ENCODE assay signal across 19 cellular contexts in the genomic region with DNA sequence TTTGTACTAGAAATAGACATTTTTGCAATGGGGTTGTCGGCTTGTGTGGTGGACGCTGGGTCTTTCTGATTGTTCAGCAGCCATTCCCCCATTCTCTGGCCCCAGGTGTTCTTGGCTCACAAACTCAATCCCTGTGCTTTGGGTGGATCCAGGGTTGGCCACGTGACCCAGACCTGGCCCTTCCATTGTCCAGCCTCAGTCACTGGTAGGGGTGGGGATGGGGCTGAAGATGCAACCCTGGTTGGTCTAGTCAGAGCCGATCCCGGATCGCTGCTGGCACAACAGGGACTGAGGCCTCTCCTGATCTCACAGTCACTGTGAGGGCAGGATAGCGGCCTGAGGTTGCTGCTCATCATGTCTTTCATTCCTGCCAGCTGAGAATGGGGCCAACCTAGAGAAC.
DNase-seq lines count a peak whose midpoint lies in the region; ATAC-seq, FAIRE-seq and TF ChIP-seq lines count a peak whose summit lies in the region.
"Had no signal": no experiment of that assay in that cellular context is flagged by ENCODE, and none has a peak within 500 bp of the region (broad histone marks: within the 10 kb centered on the region; RNA-seq: fewer than 3 reads in every experiment).

No MANE protein-coding gene starts in this region.

- H3K9ac ChIP-seq in GM12878 (ENCODE audit: control insufficient read depth, insufficient read depth, low read length) (no peak overlapping the region), neural cell (ENCODE audit: low read length) (no peak overlapping the region)
- H3K9ac ChIP-seq: BLaER1 had no signal

- ATAC-seq in GM12878 = no peak
- ATAC-seq: CD8-positive, alpha-beta T cell; GM23338; HCT116 had no signal

- H3K36me3 ChIP-seq in GM12878 (ENCODE audit: control insufficient read depth in 2 of 2, insufficient read depth in 2 of 2, low read length in 1 of 2) = no peaks in the 10 kb centered on the region
- no peaks in the 10 kb centered on the region for H3K36me3 ChIP-seq in neural cell (ENCODE audit: insufficient read depth, low read length)
- H3K36me3 ChIP-seq in thyroid gland = no peaks in the 10 kb centered on the region
- H3K36me3 ChIP-seq: BLaER1 had no signal

- H3K4me2 ChIP-seq in GM12878 (ENCODE audit: control insufficient read depth, insufficient read depth) (no peak overlapping the region), neural cell (ENCODE audit: low read length) (no peak overlapping the region)
- H3K4me2 ChIP-seq: BLaER1, GM23338 had no signal

- RAD21 ChIA-PET in GM12878 (lab: Charles Lee; ENCODE audit: unreplicated experiment) = no interaction called here

- no peak overlapping the region for H2AFZ ChIP-seq in GM12878 (ENCODE audit: control insufficient read depth, low read depth, low read length)
- H2AFZ ChIP-seq in neural cell (ENCODE audit: low read depth, low read length) = no peak overlapping the region

- TF ChIP-seq RAD21 in GM12878 (IDR thresholded peaks at IDR 0.05; ENCODE audit: insufficient read depth, low read depth, low read length) (no peak), neural cell (conservative IDR thresholded peaks at IDR 0.05) (no peak)

- in situ Hi-C loops in GM12878 (cut with MboI) = no loop called here

- H3K27ac ChIP-seq in GM12878 (ENCODE audit: control insufficient read depth, insufficient read depth) (no peak overlapping the region), neural cell (ENCODE audit: low read length) (peak overlapping the region; percentile 40), thyroid gland (no peak overlapping the region)
- H3K27ac ChIP-seq: 22Rv1, BLaER1, C4-2B had no signal

- no peaks in the 10 kb centered on the region; the same call in 1 of the 2 replicates for H4K20me1 ChIP-seq in GM12878 (ENCODE audit: control insufficient read depth, insufficient read depth)
- H4K20me1 ChIP-seq in neural cell (ENCODE audit: insufficient read depth) = no peaks in the 10 kb centered on the region
- H4K20me1 ChIP-seq: BLaER1 had no signal

- H3K79me2 ChIP-seq in GM12878 (ENCODE audit: control insufficient read depth, insufficient read depth, low read length) (no peaks in the 10 kb centered on the region), neural cell (replicated peaks; ENCODE audit: insufficient read depth, low read length) (no peaks in the 10 kb centered on the region)

- H3K9me2 ChIP-seq in neural cell (ENCODE audit: insufficient read depth, low read length) = no peaks in the 10 kb centered on the region

- H3K4me1 ChIP-seq in GM12878 (ENCODE audit: control insufficient read depth, insufficient read depth, low read length) (no peaks in the 10 kb centered on the region), thyroid gland (no peaks in the 10 kb centered on the region)
- H3K4me1 ChIP-seq: Caco-2 had no signal

- TF ChIP-seq POLR2A in GM12878 (IDR thresholded peaks at IDR 0.05; ENCODE audit: low read depth, low read length) = no peak
- no peak for TF ChIP-seq POLR2A in thyroid gland (IDR thresholded peaks at IDR 0.05)

- intact Hi-C loops in GM12878 (cut with micrococcal nuclease; ENCODE audit: unreplicated experiment) (no loop called here), thyroid gland (cut with DNase I) (no loop called here)

- 48% methylated on average over 7 of the region's 7 CpGs for whole genome bisulfite sequencing in GM12878 (ENCODE audit: insufficient coverage, insufficient replicate concordance, low lambda C conversion rate, missing lambda C conversion rate)
- WGBS in thyroid gland, 2 donors = 75 to 93% methylated on average over 7 of the region's 7 CpGs

- no peaks in the 10 kb centered on the region for H3F3A ChIP-seq in neural cell (ENCODE audit: insufficient read depth, low read length, poor library complexity, severe bottlenecking)

- TF ChIP-seq CTCF in GM12878 (IDR thresholded peaks at IDR 0.05 in 2 of 3, conservative IDR thresholded peaks at IDR 0.05 in 1 of 3; ENCODE audit: control insufficient read depth in 2 of 3, extremely low read depth in 1 of 3, insufficient read depth in 1 of 3, low read depth in 3 of 3, low read length in 3 of 3) (no peak), neural cell (IDR thresholded peaks at IDR 0.05; ENCODE audit: poor library complexity, severe bottlenecking) (no peak), thyroid gland (IDR thresholded peaks at IDR 0.05) (no peak)

- DNase-seq in HTR-8/SVneo (ENCODE audit: insufficient read length, low spot score) = no peak
- DNase-seq in GM12878 (ENCODE audit: low read depth, low spot score) = no peak
- no peak for DNase-seq in SIG-M5 (lab: John Stamatoyannopoulos, UW)
- no peak for DNase-seq in thyroid gland
- no peak for DNase-seq in NCI-H2107 treated with DMSO at 0.1 percent for 48 hours (lab: John Stamatoyannopoulos, UW; ENCODE audit: unreplicated experiment)
- DNase-seq: Caco-2; CD4-positive, CD25-positive, alpha-beta regulatory T cell; CD8-positive, alpha-beta T cell; DND-41; H9 had no signal

- FAIRE-seq in HTR-8/SVneo (lab: Jason Lieb, UNC) = peak; percentile 46
- FAIRE-seq in GM12878 (lab: Jason Lieb, UNC) = no peak
- FAIRE-seq: A204.1, G401.6, GM19239 had no signal

- no peak for TF ChIP-seq EP300 in GM12878 (IDR thresholded peaks at IDR 0.05; ENCODE audit: borderline replicate concordance in 1 of 2, control insufficient read depth in 1 of 2, low read depth in 2 of 2, low read length in 2 of 2)
- TF ChIP-seq EP300 in neural cell (conservative IDR thresholded peaks at IDR 0.05; ENCODE audit: poor library complexity, severe bottlenecking) = no peak

- no TSS peak for BruUV-seq in GM12878 (replicated peaks; lab: Mats Ljungman, UMichigan)

- H3K4me3 ChIP-seq in GM12878 (no peak overlapping the region), neural cell (ENCODE audit: low read length) (no peak overlapping the region), thyroid gland (replicated peaks in 1 of 3) (no peak overlapping the region)
- H3K4me3 ChIP-seq: BLaER1, GM23338 had no signal

- POLR2A ChIA-PET in GM12878 (lab: Charles Lee) = no interaction called here

- SMC1A ChIA-PET in GM12878 (lab: Charles Lee; ENCODE audit: uncharacterized antibody, unreplicated experiment) = no interaction called here

- H3K27me3 ChIP-seq in GM12878 (replicated peaks in 1 of 2; ENCODE audit: control insufficient read depth in 2 of 2, insufficient read depth in 2 of 2, low read length in 1 of 2) = peaks cover 0 to 1% of the 10 kb centered on the region in 2 experiments; a peak in 2 of 4 replicates
- no peaks in the 10 kb centered on the region for H3K27me3 ChIP-seq in neural cell (ENCODE audit: insufficient read depth, low read depth, low read length)
- H3K27me3 ChIP-seq in thyroid gland = no peaks in the 10 kb centered on the region
- H3K27me3 ChIP-seq: BLaER1 had no signal

- H3K9me3 ChIP-seq in GM12878 (replicated peaks; ENCODE audit: control insufficient read depth, insufficient read depth, low read length) (no peaks in the 10 kb centered on the region; the same call in 2 of the 3 replicates), neural cell (ENCODE audit: low read length) (no peaks in the 10 kb centered on the region), thyroid gland (no peaks in the 10 kb centered on the region)

- CTCF ChIA-PET in GM12878 (lab: Yijun Ruan, JAX) = no interaction called here

TF ChIP-seq in GM12878, 131 proteins besides CTCF, POLR2A, EP300 and RAD21:
- TF ChIP-seq USF1 (IDR thresholded peaks at IDR 0.05; ENCODE audit: borderline replicate concordance, extremely low read length, insufficient read depth, low read depth, low read length) = peak; percentile 5
- TF ChIP-seq CHD2 (IDR thresholded peaks at IDR 0.05; ENCODE audit: borderline replicate concordance, low read depth, low read length) = no peak
TF ChIP-seq in GM12878: peak in this region for 1.

TF ChIP-seq in neural cell, 6 proteins besides CTCF, POLR2A, EP300 and RAD21:
- TF ChIP-seq EZH2 (IDR thresholded peaks at IDR 0.05; ENCODE audit: borderline replicate concordance, insufficient read depth, low read length, poor library complexity, severe bottlenecking) (no peak), SMC3 (conservative IDR thresholded peaks at IDR 0.05; ENCODE audit: poor library complexity) (no peak), POLR2AphosphoS5 (IDR thresholded peaks at IDR 0.05) (no peak), TAF1 (IDR thresholded peaks at IDR 0.05; ENCODE audit: low read depth) (no peak), MXI1 (conservative IDR thresholded peaks at IDR 0.05; ENCODE audit: poor library complexity, severe bottlenecking) (no peak)
- TF ChIP-seq, protein P1, sequence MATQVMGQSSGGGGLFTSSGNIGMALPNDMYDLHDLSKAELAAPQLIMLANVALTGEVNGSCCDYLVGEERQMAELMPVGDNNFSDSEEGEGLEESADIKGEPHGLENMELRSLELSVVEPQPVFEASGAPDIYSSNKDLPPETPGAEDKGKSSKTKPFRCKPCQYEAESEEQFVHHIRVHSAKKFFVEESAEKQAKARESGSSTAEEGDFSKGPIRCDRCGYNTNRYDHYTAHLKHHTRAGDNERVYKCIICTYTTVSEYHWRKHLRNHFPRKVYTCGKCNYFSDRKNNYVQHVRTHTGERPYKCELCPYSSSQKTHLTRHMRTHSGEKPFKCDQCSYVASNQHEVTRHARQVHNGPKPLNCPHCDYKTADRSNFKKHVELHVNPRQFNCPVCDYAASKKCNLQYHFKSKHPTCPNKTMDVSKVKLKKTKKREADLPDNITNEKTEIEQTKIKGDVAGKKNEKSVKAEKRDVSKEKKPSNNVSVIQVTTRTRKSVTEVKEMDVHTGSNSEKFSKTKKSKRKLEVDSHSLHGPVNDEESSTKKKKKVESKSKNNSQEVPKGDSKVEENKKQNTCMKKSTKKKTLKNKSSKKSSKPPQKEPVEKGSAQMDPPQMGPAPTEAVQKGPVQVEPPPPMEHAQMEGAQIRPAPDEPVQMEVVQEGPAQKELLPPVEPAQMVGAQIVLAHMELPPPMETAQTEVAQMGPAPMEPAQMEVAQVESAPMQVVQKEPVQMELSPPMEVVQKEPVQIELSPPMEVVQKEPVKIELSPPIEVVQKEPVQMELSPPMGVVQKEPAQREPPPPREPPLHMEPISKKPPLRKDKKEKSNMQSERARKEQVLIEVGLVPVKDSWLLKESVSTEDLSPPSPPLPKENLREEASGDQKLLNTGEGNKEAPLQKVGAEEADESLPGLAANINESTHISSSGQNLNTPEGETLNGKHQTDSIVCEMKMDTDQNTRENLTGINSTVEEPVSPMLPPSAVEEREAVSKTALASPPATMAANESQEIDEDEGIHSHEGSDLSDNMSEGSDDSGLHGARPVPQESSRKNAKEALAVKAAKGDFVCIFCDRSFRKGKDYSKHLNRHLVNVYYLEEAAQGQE (IDR thresholded peaks at IDR 0.05; ENCODE audit: borderline replicate concordance) = no peak
